ENCODE assay signal across 31 cellular contexts in the genomic region with DNA sequence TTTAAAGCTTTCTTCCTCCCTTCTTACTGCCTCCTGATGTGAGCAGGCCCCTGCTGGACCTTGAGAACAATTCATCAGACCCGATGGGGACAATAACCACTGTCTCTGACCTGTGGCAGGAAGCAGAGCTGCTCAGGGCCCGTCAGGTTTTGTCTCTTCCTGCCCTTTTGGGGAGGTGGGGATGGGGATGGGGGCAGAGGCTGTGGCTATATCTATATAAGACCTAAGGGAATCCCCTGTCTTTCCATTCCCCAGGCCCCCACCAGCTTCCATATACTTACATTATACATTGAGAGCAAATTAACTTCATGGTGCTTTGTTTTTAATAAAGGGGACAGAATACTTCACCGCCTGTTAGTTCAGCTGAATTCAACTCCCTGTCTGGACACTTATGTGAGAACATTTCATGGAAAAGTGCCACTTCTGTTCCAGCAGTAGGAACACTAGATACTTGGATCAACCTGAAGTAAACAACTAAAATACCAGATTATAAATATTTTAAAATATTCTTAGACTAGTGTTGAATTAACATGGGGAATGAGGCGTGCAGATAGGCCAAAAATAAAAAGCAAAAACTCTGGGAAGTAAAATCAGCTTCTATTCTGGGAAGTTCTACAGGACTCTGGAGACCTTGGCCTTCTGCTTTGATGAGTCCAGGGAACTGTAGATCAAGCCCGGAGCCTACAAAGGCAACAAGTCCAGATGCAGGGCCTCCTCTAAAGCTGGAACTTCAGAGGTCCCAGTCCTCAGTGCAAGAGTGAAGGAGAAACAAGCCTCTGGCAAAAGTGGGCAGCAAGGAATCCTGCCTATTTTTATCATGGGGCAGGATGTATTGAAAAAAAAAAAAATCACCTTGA. TPM values are rescaled to one million over a fixed set of nuclear protein-coding genes. Genes with fewer than 3 reads are reported as not detected.
A peak's percentile ranks its signal among the peaks of the same experiment; 100 is the strongest.
DNase-seq lines count a peak whose midpoint lies in the region; ATAC-seq and TF ChIP-seq lines count a peak whose summit lies in the region.
"Had no signal": no experiment of that assay in that cellular context is flagged by ENCODE, and none has a peak within 500 bp of the region (broad histone marks: within the 10 kb centered on the region; RNA-seq: fewer than 3 reads in every experiment).

No MANE protein-coding gene starts in this region.

- H3K4me3 ChIP-seq in stomach smooth muscle (ENCODE audit: low read length in 2 of 2), result no peak overlapping the region
- H3K4me3 ChIP-seq: GM12878, upper lobe of left lung had no signal

- no peak overlapping the region for H3K27ac Mint-ChIP-seq in nephron progenitor cell
- H3K27ac Mint-ChIP-seq: activated CD8-positive, alpha-beta T cell treated with anti-CD3 and anti-CD28 coated beads for 36 hours; activated naive CD4-positive, alpha-beta T cell treated with anti-CD3 and anti-CD28 coated beads, Interleukin-2, amount 50 U/mL, for 72 hours; CD4-positive, alpha-beta T cell; progenitor cell of endocrine pancreas; stimulated activated naive CD8-positive, alpha-beta T cell treated with anti-CD3 and anti-CD28 coated beads, Interleukin-15, amount 100 ng/mL, for 72 hours; T-helper 1 cell treated with Interleukin-12 subunit alpha and Interleukin-12 subunit beta and Interleukin-4 antibody, amounts not matched to agents 30 μg/mL and 1 μg/mL, for 36 hours had no signal

- H3K9me3 ChIP-seq in stomach smooth muscle (ENCODE audit: control insufficient read depth in 2 of 2, low read length in 2 of 2), result no peaks in the 10 kb centered on the region
- H3K9me3 ChIP-seq: upper lobe of left lung had no signal

- peak overlapping the region; percentile 6 for H3K4me3 Mint-ChIP-seq in nephron progenitor cell
- H3K4me3 Mint-ChIP-seq: activated CD8-positive, alpha-beta T cell treated with anti-CD3 and anti-CD28 coated beads for 36 hours; CD4-positive, alpha-beta T cell; neural crest cell; stimulated activated naive CD8-positive, alpha-beta T cell treated with anti-CD3 and anti-CD28 coated beads, Interleukin-15, amount 100 ng/mL, for 72 hours; T-helper 1 cell treated with Interleukin-12 subunit alpha and Interleukin-12 subunit beta and Interleukin-4 antibody, amounts not matched to agents 30 μg/mL and 1 μg/mL, for 36 hours had no signal

- peaks cover 12% of the 10 kb centered on the region for H3K4me1 ChIP-seq in stomach smooth muscle (ENCODE audit: control insufficient read depth, insufficient read depth, low read length)

- no peak overlapping the region for H3K9ac ChIP-seq in stomach smooth muscle (ENCODE audit: low read length in 2 of 2)

- DNase-seq in Right ventricle myocardium inferior (ENCODE audit: missing footprints) (no peak), cardiac septum (ENCODE audit: low spot score) (no peak), nephron progenitor cell (no peak), D341Med (ENCODE audit: low spot score) (no peak), NCI-H446 (lab: John Stamatoyannopoulos, UW) (no peak)
- DNase-seq in central memory CD4-positive, alpha-beta T cell, result no peak
- DNase-seq: activated CD8-positive, alpha-beta T cell treated with anti-CD3 and anti-CD28 coated beads for 36 hours; anterior cingulate cortex; caudate nucleus; CD4-positive, alpha-beta T cell; glutamatergic neuron; kidney; mammary epithelial cell; NCI-H1105 treated with DMSO at 0.1 percent for 48 hours; NCI-H1930; NCI-H748 treated with DMSO at 0.1 percent for 48 hours; stimulated activated CD8-positive, alpha-beta memory T cell treated with anti-CD3 and anti-CD28 coated beads, Interleukin-4, amount 100 ng/mL, for 48 hours; stimulated activated naive CD8-positive, alpha-beta T cell treated with anti-CD3 and anti-CD28 coated beads, Interleukin-15, amount 100 ng/mL, for 72 hours; upper lobe of left lung had no signal

- no peak for TF ChIP-seq CTCF in nephron progenitor cell (IDR thresholded peaks at IDR 0.05)

- ATAC-seq in Right ventricle myocardium inferior (peak; percentile 80), GM19395 (IDR thresholded peaks at IDR 0.05; ENCODE audit: unreplicated experiment) (no peak)
- ATAC-seq: activated CD8-positive, alpha-beta T cell treated with anti-CD3 and anti-CD28 coated beads for 36 hours; activated naive CD4-positive, alpha-beta T cell treated with anti-CD3 and anti-CD28 coated beads, Interleukin-2, amount 50 U/mL, for 72 hours; GM12878; HCT116; stimulated activated naive CD8-positive, alpha-beta T cell treated with anti-CD3 and anti-CD28 coated beads, Interleukin-15, amount 100 ng/mL, for 72 hours had no signal

- peaks cover 10% of the 10 kb centered on the region for H3K9me3 Mint-ChIP-seq in nephron progenitor cell
- H3K9me3 Mint-ChIP-seq: activated CD8-positive, alpha-beta T cell treated with anti-CD3 and anti-CD28 coated beads for 36 hours; activated naive CD4-positive, alpha-beta T cell treated with anti-CD3 and anti-CD28 coated beads, Interleukin-2, amount 50 U/mL, for 72 hours; CD4-positive, alpha-beta T cell; neural crest cell; stimulated activated naive CD8-positive, alpha-beta T cell treated with anti-CD3 and anti-CD28 coated beads, Interleukin-15, amount 100 ng/mL, for 72 hours; T-helper 1 cell treated with Interleukin-12 subunit alpha and Interleukin-12 subunit beta and Interleukin-4 antibody, amounts not matched to agents 30 μg/mL and 1 μg/mL, for 36 hours had no signal

- peaks cover 66% of the 10 kb centered on the region for H3K4me1 Mint-ChIP-seq in nephron progenitor cell

- intact Hi-C loops in Right ventricle myocardium inferior (cut with DNase I), result no loop called here
- intact Hi-C loops in cardiac septum (cut with DNase I), result no loop called here

- H3K36me3 Mint-ChIP-seq in nephron progenitor cell (ENCODE audit: low read depth), result peaks cover 28% of the 10 kb centered on the region

- H3K27me3 Mint-ChIP-seq in nephron progenitor cell (ENCODE audit: low read depth, poor library complexity), result no peaks in the 10 kb centered on the region
- H3K27me3 Mint-ChIP-seq: activated CD8-positive, alpha-beta T cell treated with anti-CD3 and anti-CD28 coated beads for 36 hours; CD4-positive, alpha-beta T cell; progenitor cell of endocrine pancreas; stimulated activated naive CD8-positive, alpha-beta T cell treated with anti-CD3 and anti-CD28 coated beads, Interleukin-15, amount 100 ng/mL, for 72 hours had no signal

- no peaks in the 10 kb centered on the region for H3K27me3 ChIP-seq in stomach smooth muscle (ENCODE audit: control insufficient read depth in 1 of 2, insufficient read depth in 2 of 2, low read length in 2 of 2)
- H3K27me3 ChIP-seq: upper lobe of left lung had no signal

- H3K36me3 ChIP-seq in stomach smooth muscle (ENCODE audit: control insufficient read depth in 2 of 2, insufficient read depth in 2 of 2, low read length in 2 of 2), result peaks cover 6 to 10% of the 10 kb centered on the region in 2 donors

- H3K27ac ChIP-seq in stomach smooth muscle (ENCODE audit: low read length), result peak overlapping the region; percentile 37
- H3K27ac ChIP-seq: upper lobe of left lung had no signal

RNA-seq across cellular contexts. Expression of a gene that starts 11.1 kb away (rescaled TPM):
- total RNA-seq in Right ventricle myocardium inferior, result 0.14 TPM
- total RNA-seq in cardiac septum, result not detected
- total RNA-seq: activated CD8-positive, alpha-beta T cell treated with anti-CD3 and anti-CD28 coated beads for 36 hours; activated naive CD4-positive, alpha-beta T cell treated with anti-CD3 and anti-CD28 coated beads, Interleukin-2, amount 50 U/mL, for 72 hours; dermis microvascular lymphatic vessel endothelial cell; GM12878; kidney; mammary epithelial cell; neural crest cell; progenitor cell of endocrine pancreas; SK-MEL-5; upper lobe of left lung had no signal

RNA-seq across cellular contexts. Expression of a gene that starts 22.7 kb away (rescaled TPM):
- total RNA-seq in Right ventricle myocardium inferior (2.4 TPM), cardiac septum (0.89 TPM)
- total RNA-seq: A172, dermis microvascular lymphatic vessel endothelial cell, HT1080, mammary epithelial cell, SK-MEL-5 had no signal

RNA-seq across cellular contexts. Expression of a gene that starts 27.9 kb away (rescaled TPM):
- total RNA-seq in Right ventricle myocardium inferior, result 41.1 TPM
- 32.5 TPM for total RNA-seq in cardiac septum

RNA-seq across cellular contexts. Expression of a gene that starts 35.5 kb away (rescaled TPM):
- total RNA-seq in Right ventricle myocardium inferior (97.5 TPM), cardiac septum (80.2 TPM)

RNA-seq across cellular contexts. Expression of a gene that starts 36.6 kb away (rescaled TPM):
- total RNA-seq in Right ventricle myocardium inferior, result 9.3 TPM
- total RNA-seq in cardiac septum, result 10.3 TPM
